31 cellular contexts compared by ENCODE assay signal in genomic region chr10:77052592-77052991, GRCh38.
"Had no signal": no experiment of that assay in that cellular context is flagged by ENCODE, and none has a peak within 500 bp of the region (broad histone marks: within the 10 kb centered on the region; RNA-seq: fewer than 3 reads in every experiment).

No MANE protein-coding gene starts in this region.

- DNase-seq: activated B cell treated with CpG ODN at 0.5 μM for 24 hours; activated CD4-positive, alpha-beta memory T cell treated with anti-CD3 and anti-CD28 coated beads, Interleukin-2, amount 10 ng/mL, durations not matched to agents 7 days and 5 days; activated CD4-positive, alpha-beta T cell treated with anti-CD3 and anti-CD28 coated beads for 36 hours; activated CD4-positive, alpha-beta T cell treated with anti-CD3 and anti-CD28 coated beads for 48 hours; activated CD4-positive, alpha-beta T cell treated with anti-CD3 and anti-CD28 coated beads, Interleukin-2, amount 10 ng/mL, durations not matched to agents 7 days and 5 days; activated CD4-positive, alpha-beta T cell treated with anti-CD3 and anti-CD28 coated beads, Interleukin-2, amount 50 U/mL, for 48 hours; activated CD4-positive, CD25-positive, alpha-beta regulatory T cell treated with anti-CD3 and anti-CD28 coated beads, Interleukin-2, amount 50 U/mL, for 72 hours; activated CD8-positive, alpha-beta memory T cell treated with anti-CD3 and anti-CD28 coated beads for 24 hours; activated CD8-positive, alpha-beta memory T cell treated with anti-CD3 and anti-CD28 coated beads, Interleukin-2, amount 10 ng/mL, durations not matched to agents 7 days and 5 days; activated CD8-positive, alpha-beta memory T cell treated with anti-CD3 and anti-CD28 coated beads, Interleukin-2, amount 50 U/mL, for 48 hours; activated CD8-positive, alpha-beta T cell treated with anti-CD3 and anti-CD28 coated beads, Interleukin-2, amount 10 ng/mL, durations not matched to agents 7 days and 5 days; activated effector memory CD4-positive, alpha-beta T cell treated with Interleukin-2 at 50 U/mL for 16 hours; activated gamma-delta T cell; activated naive CD4-positive, alpha-beta T cell treated with anti-CD3 and anti-CD28 coated beads for 36 hours; activated naive CD4-positive, alpha-beta T cell treated with anti-CD3 and anti-CD28 coated beads, Interleukin-2, amount 50 U/mL, for 16 hours; activated naive CD8-positive, alpha-beta T cell treated with anti-CD3 and anti-CD28 coated beads for 36 hours; activated T-cell treated with anti-CD3 and anti-CD28 coated beads, Interleukin-2, amount 50 U/mL, for 24 hours; activated T-cell treated with anti-CD3 and anti-CD28 coated beads, Interleukin-2, amount 50 U/mL, for 48 hours; adrenal gland; amniotic stem cell; aorta; body of pancreas; brain microvascular endothelial cell; central memory CD4-positive, alpha-beta T cell; T-helper 9 cell had no signal

- H3K36me3 ChIP-seq: adrenal gland, brain microvascular endothelial cell, breast epithelium had no signal

- H3K4me1 ChIP-seq: adrenal gland, body of pancreas, breast epithelium had no signal

- H3K27ac ChIP-seq: adrenal gland, body of pancreas, brain microvascular endothelial cell, breast epithelium, VCaP had no signal

- H3K4me3 ChIP-seq: adrenal gland, body of pancreas, breast epithelium had no signal

- H3K27me3 ChIP-seq: adrenal gland, body of pancreas, brain microvascular endothelial cell, breast epithelium had no signal

- ATAC-seq: activated CD8-positive, alpha-beta memory T cell treated with anti-CD3 and anti-CD28 coated beads, Interleukin-2, amount 10 ng/mL, durations not matched to agents 7 days and 5 days; activated CD8-positive, alpha-beta T cell treated with anti-CD3 and anti-CD28 coated beads, Interleukin-2, amount 10 ng/mL, durations not matched to agents 7 days and 5 days; activated naive CD4-positive, alpha-beta T cell treated with anti-CD3 and anti-CD28 coated beads, Interleukin-2, amount 50 U/mL, for 72 hours; body of pancreas had no signal

- FAIRE-seq: astrocyte, colon, TTC549 had no signal

- H3K9me3 ChIP-seq: adrenal gland, body of pancreas, breast epithelium had no signal
